1 cellular context compared by ENCODE assay signal in the genomic region with DNA sequence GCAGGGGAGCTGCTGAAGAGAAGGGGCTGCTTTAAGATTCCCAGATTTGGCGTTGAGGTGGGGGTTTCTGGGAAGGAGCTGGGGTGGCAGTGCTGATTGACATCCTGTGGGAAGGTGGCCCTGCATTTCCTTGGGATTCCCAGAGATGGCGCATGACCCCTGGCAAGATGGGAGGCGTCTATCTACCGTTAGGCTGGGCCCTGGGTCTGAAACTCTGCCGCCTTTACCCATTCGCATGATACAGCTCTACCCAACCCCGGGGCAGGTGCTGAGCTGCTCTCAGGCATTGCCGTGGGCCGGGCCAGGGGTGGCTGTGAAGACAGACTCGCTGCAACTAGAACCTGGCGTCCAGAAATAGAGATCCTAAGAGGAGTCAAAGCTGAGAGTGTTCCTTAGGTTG.
TF ChIP-seq lines count a peak whose summit lies in the region.

No MANE protein-coding gene starts in this region.

TF ChIP-seq in endothelial cell of umbilical vein, 7 proteins besides CTCF, POLR2A, EP300 and RAD21:
- TF ChIP-seq EZH2 (IDR thresholded peaks at IDR 0.05; ENCODE audit: borderline replicate concordance, low read depth, low read length, severe bottlenecking) (no peak), MAX (IDR thresholded peaks at IDR 0.05; ENCODE audit: insufficient read depth, insufficient read length) (no peak), MYC (IDR thresholded peaks at IDR 0.05; ENCODE audit: low read depth, low read length) (no peak), FOS (IDR thresholded peaks at IDR 0.05; ENCODE audit: borderline replicate concordance, insufficient read depth, low read length) (no peak), GATA2 (IDR thresholded peaks at IDR 0.05; ENCODE audit: insufficient read depth, insufficient read length, low read depth, low read length) (no peak), POLR2AphosphoS5 (IDR thresholded peaks at IDR 0.05; ENCODE audit: insufficient read depth, low read depth, low read length) (no peak), JUN (IDR thresholded peaks at IDR 0.05; ENCODE audit: borderline replicate concordance, insufficient read depth, insufficient read length, low read depth) (no peak)
